Comparison of ENCODE assay signal across 8 cellular contexts in the genomic region with DNA sequence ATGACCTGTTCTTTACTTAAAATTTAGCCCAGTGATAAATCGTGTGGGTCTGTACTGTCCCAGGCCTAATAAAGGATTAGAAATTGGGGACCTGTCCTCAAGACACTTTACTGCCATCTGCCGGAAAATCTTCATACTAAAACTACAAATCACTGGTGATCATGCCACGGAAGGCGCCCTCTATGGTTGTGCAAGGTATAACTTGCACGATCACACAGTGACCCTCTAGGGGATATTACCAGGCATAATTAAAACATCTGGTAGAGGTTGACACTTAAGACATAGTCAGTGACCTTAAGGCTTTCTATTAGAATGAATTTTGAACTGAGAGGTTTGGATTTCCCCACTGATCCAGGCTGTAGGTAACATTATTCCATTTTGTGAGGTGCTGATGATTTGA.
A peak's percentile ranks its signal among the peaks of the same experiment; 100 is the strongest.
DNase-seq lines count a peak whose midpoint lies in the region; TF ChIP-seq lines count a peak whose summit lies in the region.
"Had no signal": no experiment of that assay in that cellular context is flagged by ENCODE, and none has a peak within 500 bp of the region (broad histone marks: within the 10 kb centered on the region; RNA-seq: fewer than 3 reads in every experiment).

No MANE protein-coding gene starts in this region.

- peaks cover 6% of the 10 kb centered on the region for H3K4me1 ChIP-seq in mammary epithelial cell (ENCODE audit: insufficient read depth, low read length)
- H3K4me1 ChIP-seq in tibial nerve: no peaks in the 10 kb centered on the region
- H3K4me1 ChIP-seq in transverse colon: no peaks in the 10 kb centered on the region
- H3K4me1 ChIP-seq: parathyroid adenoma had no signal

- 21% methylated on average over 5 of the region's 5 CpGs for WGBS in mammary epithelial cell (ENCODE audit: low coverage, missing lambda C conversion rate)
- WGBS in tibial nerve, 2 donors: 42 to 68% methylated on average over 5 of the region's 5 CpGs
- WGBS in transverse colon (ENCODE audit: low coverage in 1 of 2), 2 donors: 58 to 70% methylated on average over 3 to 5 of the region's 5 CpGs

- TF ChIP-seq CTCF in GM12873 (IDR thresholded peaks at IDR 0.05; ENCODE audit: insufficient read depth, low read depth, low read length, missing control alignments) (peak; percentile 36), mammary epithelial cell (conservative IDR thresholded peaks at IDR 0.05 in 1 of 2, IDR thresholded peaks at IDR 0.05 in 1 of 2; ENCODE audit: extremely low read depth in 1 of 2, insufficient read depth in 1 of 2, low read depth in 1 of 2, low read length in 2 of 2) (peak; percentile 85 to 88), nephron (IDR thresholded peaks at IDR 0.05; ENCODE audit: unreplicated experiment in 3 of 3) (peak; percentile 20 to 52 (median 31)), tibial nerve (IDR thresholded peaks at IDR 0.05) (no peak), transverse colon (IDR thresholded peaks at IDR 0.05) (no peak)

- no peak overlapping the region for H2AFZ ChIP-seq in mammary epithelial cell (ENCODE audit: low read depth, low read length)
- H2AFZ ChIP-seq: parathyroid adenoma had no signal

- H3K27ac ChIP-seq in mammary epithelial cell (ENCODE audit: insufficient read depth, low read depth, low read length) (no peak overlapping the region), tibial nerve (no peak overlapping the region), transverse colon (no peak overlapping the region)
- H3K27ac ChIP-seq: parathyroid adenoma had no signal

- H3K27me3 Mint-ChIP-seq in nephron (ENCODE audit: low read depth): no peaks in the 10 kb centered on the region

- no peaks in the 10 kb centered on the region for H3K36me3 Mint-ChIP-seq in nephron (ENCODE audit: low read depth)

- H3K4me3 ChIP-seq in mammary epithelial cell (replicated peaks in 1 of 3; ENCODE audit: insufficient read depth in 1 of 3, low read depth in 2 of 3, low read length in 3 of 3) (no peak overlapping the region), tibial nerve (no peak overlapping the region), transverse colon (no peak overlapping the region)

- in situ Hi-C loops in mammary epithelial cell (cut with MboI; ENCODE audit: low sequenced_read_pairs in 2 of 2): loop anchor here in 1 of 2 donors (25.0 kb wide), 1 partner anchor 303 kb away; no protein-coding TSS in a partner anchor
- in situ Hi-C loops in transverse colon (cut with MboI; ENCODE audit: low pct_ligation_motif_present in 1 of 4, low pct_unique_long_range_greater_than_20kb in 1 of 4, low sequenced_read_pairs in 3 of 4): no loop called here

- DNase-seq in NCI-H1436 treated with DMSO at 0.1 percent for 48 hours (lab: John Stamatoyannopoulos, UW) (peak; percentile 12), mammary epithelial cell (peak; percentile 1), tibial nerve (ENCODE audit: low spot score in 2 of 2) (no peak), transverse colon (no peak)
- DNase-seq in NK-92 treated with Interleukin-12 subunit alpha and Interleukin-12 subunit beta, amount 100 ng/mL, for 24 hours (lab: John Stamatoyannopoulos, UW): no peak

- H3K4me1 Mint-ChIP-seq in nephron: no peaks in the 10 kb centered on the region

- no peaks in the 10 kb centered on the region for H3K36me3 ChIP-seq in mammary epithelial cell (ENCODE audit: insufficient read depth, low read length)
- no peaks in the 10 kb centered on the region for H3K36me3 ChIP-seq in tibial nerve
- no peaks in the 10 kb centered on the region for H3K36me3 ChIP-seq in transverse colon

- intact Hi-C loops in mammary epithelial cell (cut with micrococcal nuclease) (loop anchor here (1.0 to 5.0 kb wide), 5 partner anchors 111 to 919 kb away; no protein-coding TSS in a partner anchor), transverse colon (cut with DNase I; ENCODE audit: low total_unique reads) (no loop called here)

- TF ChIP-seq EP300 in tibial nerve (IDR thresholded peaks at IDR 0.05) (no peak), transverse colon (IDR thresholded peaks at IDR 0.05; ENCODE audit: low read depth) (no peak)

- H3K27me3 ChIP-seq in mammary epithelial cell (ENCODE audit: insufficient read depth, low read length) (no peaks in the 10 kb centered on the region), tibial nerve (no peaks in the 10 kb centered on the region), transverse colon (no peaks in the 10 kb centered on the region)

- dilution Hi-C loops in mammary epithelial cell (cut with HindIII; ENCODE audit: low sequenced_read_pairs): no loop called here

- H3K27ac Mint-ChIP-seq in nephron: no peak overlapping the region

- no peaks in the 10 kb centered on the region for H3K79me2 ChIP-seq in mammary epithelial cell (ENCODE audit: insufficient read depth, low read length)
- H3K79me2 ChIP-seq: parathyroid adenoma had no signal

- H3K9me3 ChIP-seq in mammary epithelial cell (replicated peaks; ENCODE audit: insufficient read depth, low read length) (no peaks in the 10 kb centered on the region), tibial nerve (no peaks in the 10 kb centered on the region), transverse colon (no peaks in the 10 kb centered on the region)

- no peak for TF ChIP-seq POLR2A in tibial nerve (IDR thresholded peaks at IDR 0.05)
- TF ChIP-seq POLR2A in transverse colon (IDR thresholded peaks at IDR 0.05): no peak

- CTCF ChIA-PET in mammary epithelial cell (lab: Charles Lee; ENCODE audit: low non-redundant PET): no interaction called here

- H3K4me2 ChIP-seq in mammary epithelial cell (ENCODE audit: insufficient read depth, low read depth, low read length): no peak overlapping the region

- H3K4me3 Mint-ChIP-seq in nephron: no peak overlapping the region

- no TSS peak for BruUV-seq in mammary epithelial cell (replicated peaks; lab: Mats Ljungman, UMichigan)

- no peak overlapping the region for H3K9ac ChIP-seq in mammary epithelial cell (ENCODE audit: insufficient read depth, low read length)
- H3K9ac ChIP-seq: parathyroid adenoma had no signal

- no peaks in the 10 kb centered on the region for H3K9me3 Mint-ChIP-seq in nephron

- no peaks in the 10 kb centered on the region for H4K20me1 ChIP-seq in mammary epithelial cell (ENCODE audit: insufficient read depth, low read length)

Comparison
In these comparisons a context has a peak if more than half of its experiments do, and no peak if none do; other contexts are left out.
1. CTCF ChIP-seq: peak in GM12873 (single experiment), mammary epithelial cell (2 of 2) and nephron (3 of 3); none in tibial nerve (0 of 5) and transverse colon (0 of 5).
2. DNase-seq: peak in NCI-H1436 treated with DMSO at 0.1 percent for 48 hours (single experiment) and mammary epithelial cell (single experiment); none in NK-92 treated with Interleukin-12 subunit alpha and Interleukin-12 subunit beta, amount 100 ng/mL, for 24 hours (single experiment), tibial nerve (0 of 2) and transverse colon (single experiment).